Comparison of ENCODE assay signal across 8 cellular contexts in the genomic region with DNA sequence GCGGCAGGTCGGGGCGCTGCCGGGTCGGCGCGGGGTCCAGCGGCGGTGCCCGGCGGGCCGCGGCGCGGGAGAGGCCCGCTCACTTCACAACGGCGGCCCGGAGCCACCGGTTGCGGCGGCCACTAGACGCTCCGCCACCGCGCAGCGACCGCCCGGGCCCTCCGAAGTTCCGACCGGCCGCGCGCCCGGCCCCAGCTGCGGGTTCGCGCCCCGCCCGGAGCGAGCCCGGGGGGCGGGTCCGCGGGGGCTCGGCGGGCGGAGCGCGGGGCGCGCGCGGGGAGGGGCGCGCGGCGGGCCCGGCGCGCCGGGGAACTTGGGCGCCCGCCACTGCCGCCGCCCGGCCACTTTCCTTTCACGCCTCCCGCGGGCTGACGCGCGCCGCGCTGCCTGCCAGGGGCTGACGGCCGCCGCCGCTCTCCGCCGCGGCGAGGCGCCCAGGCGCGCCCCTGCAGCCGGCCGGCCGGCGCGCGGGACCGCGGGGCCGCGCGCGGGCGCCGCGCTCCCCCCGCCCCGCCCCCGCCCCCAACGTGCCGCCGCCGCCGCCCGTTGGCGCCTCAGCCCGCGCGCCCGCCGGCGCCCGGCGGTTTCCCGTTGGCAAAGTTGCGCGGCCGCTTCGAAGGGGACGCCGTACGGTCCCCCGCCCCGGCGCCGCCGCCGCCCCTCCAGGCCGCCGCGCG. TPM values are rescaled to one million over a fixed set of nuclear protein-coding genes. Genes with fewer than 3 reads are reported as not detected.
DNase-seq lines count a peak whose midpoint lies in the region; ATAC-seq, FAIRE-seq and TF ChIP-seq lines count a peak whose summit lies in the region.

No MANE protein-coding gene starts in this region.

- H3K27me3 ChIP-seq in osteoblast (ENCODE audit: insufficient read depth, low read length) (peaks cover 5% of the 10 kb centered on the region), upper lobe of right lung (no peaks in the 10 kb centered on the region)

- no peaks in the 10 kb centered on the region for H3K36me3 ChIP-seq in osteoblast (ENCODE audit: insufficient read depth, low read length)
- no peaks in the 10 kb centered on the region for H3K36me3 ChIP-seq in upper lobe of right lung

- WGBS in A549 (ENCODE audit: missing lambda C conversion rate), result 1% methylated on average over 17 of the region's 138 CpGs

- POLR2A ChIA-PET in A549 (lab: Yijun Ruan, JAX), result interaction anchor here (0.6 to 1.8 kb wide), 4 partner anchors 10 to 224 kb away, joined by 3 to 6 read pairs (median 4); no protein-coding TSS in a partner anchor

- ATAC-seq in A549, result peak in 1 of 2 experiments; percentile 54; a peak in 4 of 6 replicates
- peak; percentile 38 for ATAC-seq in GM18505 (IDR thresholded peaks at IDR 0.05; ENCODE audit: unreplicated experiment)
- peak; percentile 45 for ATAC-seq in HG02981 (IDR thresholded peaks at IDR 0.05; ENCODE audit: unreplicated experiment)
- peak; percentile 74 for ATAC-seq in upper lobe of right lung

- H3K4me3 ChIP-seq in A549, result peak overlapping the region; percentile 99
- peak overlapping the region; percentile 84 for H3K4me3 ChIP-seq in osteoblast (ENCODE audit: insufficient read depth, low read length)
- peak overlapping the region; percentile 96 for H3K4me3 ChIP-seq in upper lobe of right lung

- intact Hi-C loops in upper lobe of right lung (cut with DNase I), result no loop called here

- H3K4me1 ChIP-seq in A549, result peaks cover 40% of the 10 kb centered on the region
- peaks cover 6% of the 10 kb centered on the region for H3K4me1 ChIP-seq in osteoblast (ENCODE audit: insufficient read depth, low read length)
- peaks cover 9% of the 10 kb centered on the region for H3K4me1 ChIP-seq in upper lobe of right lung

- H3K27ac ChIP-seq in A549 (peak overlapping the region; percentile 99 to 100), osteoblast (ENCODE audit: low read depth, low read length) (peak overlapping the region; percentile 10), upper lobe of right lung (peak overlapping the region; percentile 87)

- H2AFZ ChIP-seq in osteoblast (ENCODE audit: low read length), result peak overlapping the region; percentile 95

- peaks cover 26% of the 10 kb centered on the region for H3K79me2 ChIP-seq in osteoblast (ENCODE audit: insufficient read depth, low read length)

- FAIRE-seq in A549 (lab: Jason Lieb, UNC), result no peak

- no peak for TF ChIP-seq RAD21 in A549 (conservative IDR thresholded peaks at IDR 0.05 in 1 of 2, IDR thresholded peaks at IDR 0.05 in 1 of 2)

- TF ChIP-seq POLR2A in A549 (IDR thresholded peaks at IDR 0.05; ENCODE audit: low read length), result no peak
- no peak for TF ChIP-seq POLR2A in GM18505 (IDR thresholded peaks at IDR 0.05; ENCODE audit: borderline replicate concordance, extremely low read depth, insufficient read depth, insufficient read length)

- no peak for TF ChIP-seq EP300 in A549 (IDR thresholded peaks at IDR 0.05)

- DNase-seq in A549 (ENCODE audit: low read depth in 1 of 2, low spot score in 1 of 2) (peak; percentile 39 to 45), RPMI7951 (ENCODE audit: low read depth) (peak; percentile 57), glomerular visceral epithelial cell (ENCODE audit: extremely low spot score) (peak; percentile 70), osteoblast (ENCODE audit: insufficient read length, low spot score, missing footprints) (peak; percentile 99), upper lobe of right lung (peak; percentile 83)
- peak; percentile 62 for DNase-seq in activated naive CD4-positive, alpha-beta T cell treated with anti-CD3 and anti-CD28 coated beads, Interleukin-2, amount 50 U/mL, for 16 hours

- H4K20me1 ChIP-seq in osteoblast (ENCODE audit: insufficient read depth, low read length), result no peaks in the 10 kb centered on the region

- H3K9me3 ChIP-seq in A549 (no peaks in the 10 kb centered on the region), osteoblast (ENCODE audit: low read depth, low read length) (no peaks in the 10 kb centered on the region), upper lobe of right lung (no peaks in the 10 kb centered on the region)

- H3K4me2 ChIP-seq in A549 (peak overlapping the region; percentile 81), osteoblast (ENCODE audit: insufficient read depth, low read length) (peak overlapping the region; percentile 93)

- CTCF ChIA-PET in A549 (lab: Yijun Ruan, JAX), result interaction anchor here (0.8 to 1.9 kb wide), 6 partner anchors 9 to 194 kb away, joined by 3 to 8 read pairs (median 4); no protein-coding TSS in a partner anchor

- no peak for TF ChIP-seq CTCF in A549 (IDR thresholded peaks at IDR 0.05)
- TF ChIP-seq CTCF in osteoblast (IDR thresholded peaks at IDR 0.05; ENCODE audit: extremely low read depth, low read depth, low read length), result no peak
- no peak for TF ChIP-seq CTCF in upper lobe of right lung (IDR thresholded peaks at IDR 0.05)

TF ChIP-seq in A549, 52 proteins besides CTCF, POLR2A, EP300 and RAD21:
- no peak for TF ChIP-seq NPAS2 (CRISPR knock-in tag; IDR thresholded peaks at IDR 0.05; ENCODE audit: borderline replicate concordance)
- TF ChIP-seq, protein P1, sequence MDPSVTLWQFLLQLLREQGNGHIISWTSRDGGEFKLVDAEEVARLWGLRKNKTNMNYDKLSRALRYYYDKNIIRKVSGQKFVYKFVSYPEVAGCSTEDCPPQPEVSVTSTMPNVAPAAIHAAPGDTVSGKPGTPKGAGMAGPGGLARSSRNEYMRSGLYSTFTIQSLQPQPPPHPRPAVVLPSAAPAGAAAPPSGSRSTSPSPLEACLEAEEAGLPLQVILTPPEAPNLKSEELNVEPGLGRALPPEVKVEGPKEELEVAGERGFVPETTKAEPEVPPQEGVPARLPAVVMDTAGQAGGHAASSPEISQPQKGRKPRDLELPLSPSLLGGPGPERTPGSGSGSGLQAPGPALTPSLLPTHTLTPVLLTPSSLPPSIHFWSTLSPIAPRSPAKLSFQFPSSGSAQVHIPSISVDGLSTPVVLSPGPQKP (IDR thresholded peaks at IDR 0.05; ENCODE audit: low read depth, low read length), result no peak
TF ChIP-seq in A549: peak in this region for 0.

RNA-seq across cellular contexts. Expression of a gene that starts 0.6 kb away (rescaled TPM):
- polyA plus RNA-seq in A549 (2011; rRNA removed) (9.6 and 9.9 TPM in 2 replicates), A549 (2017; fragmentation: RNase III; extraction: RNeasy Plus Mini Kit Qiagen cat#74134 plus additional on column Dnase treatment) (7.0 to 7.2 TPM (median 7.1 TPM) in 3 replicates)
- polyA plus RNA-seq in A549 (2012; cell fraction: cytosol; rRNA removed), result 2.9 and 3.7 TPM in 2 replicates
- 3.2 and 4.2 TPM in 2 replicates for polyA plus RNA-seq in A549 (2012; cell fraction: nucleus; rRNA removed)
- 21.4 TPM in 2 replicates for polyA minus RNA-seq in A549 (2011; rRNA and poly(A)+ RNA removed)
- total RNA-seq in RPMI7951 (2014; rRNA removed; shearing (Covaris generic)), result 9.3 and 15.6 TPM in 2 replicates
- total RNA-seq in osteoblast (11.6 and 12.4 TPM in 2 replicates), upper lobe of right lung (17.2 TPM)

Comparison
In these comparisons a context has a peak if more than half of its experiments do, and no peak if none do; other contexts are left out.
1. DNase-seq: peak in every context shown above with its lines; median percentile 99 in osteoblast; 83 in upper lobe of right lung; 70 in glomerular visceral epithelial cell; 62 in activated naive CD4-positive, alpha-beta T cell treated with anti-CD3 and anti-CD28 coated beads, Interleukin-2, amount 50 U/mL, for 16 hours; 57 in RPMI7951; 42 in A549.
2. H3K27ac ChIP-seq: peak in every context shown above with its lines; median percentile 100 in A549; 87 in upper lobe of right lung; 10 in osteoblast.